Comparison of ENCODE assay signal across 15 cellular contexts in the genomic region with DNA sequence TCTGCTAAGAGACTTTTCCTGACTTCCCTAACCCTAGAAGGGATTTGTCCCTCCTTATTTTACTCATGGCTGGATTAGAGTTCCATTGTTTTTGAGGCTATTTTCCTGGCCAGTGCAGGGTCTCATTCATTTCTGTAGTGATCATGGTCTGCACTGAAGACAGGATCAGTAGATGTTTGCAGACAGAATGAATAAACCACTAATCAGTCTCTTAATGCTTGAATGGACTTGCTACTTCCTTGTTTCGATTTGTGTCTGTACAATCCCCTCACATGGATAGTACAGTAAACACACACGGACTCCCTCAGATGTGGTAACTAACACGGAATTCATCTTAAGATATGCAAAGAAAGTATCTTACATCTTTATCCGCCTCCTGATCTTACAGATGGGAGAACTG.
DNase-seq lines count a peak whose midpoint lies in the region; ATAC-seq and TF ChIP-seq lines count a peak whose summit lies in the region.
"Had no signal": no experiment of that assay in that cellular context is flagged by ENCODE, and none has a peak within 500 bp of the region (broad histone marks: within the 10 kb centered on the region; RNA-seq: fewer than 3 reads in every experiment).

No MANE protein-coding gene starts in this region.

- POLR2A ChIA-PET in CD4-positive, alpha-beta T cell (lab: Charles Lee) = no interaction called here

- no peaks in the 10 kb centered on the region for H3K9me3 ChIP-seq in CD4-positive, alpha-beta T cell (ENCODE audit: control insufficient read depth, low read length)

- intact Hi-C loops in CD4-positive, alpha-beta T cell (cut with DNase I, micrococcal nuclease) = no loop called here
- intact Hi-C loops in natural killer cell (cut with micrococcal nuclease) = no loop called here

- H3K27me3 Mint-ChIP-seq in CD4-positive, alpha-beta T cell = peaks cover 50% of the 10 kb centered on the region
- peaks cover 21 to 41% of the 10 kb centered on the region in 2 donors for H3K27me3 Mint-ChIP-seq in natural killer cell (ENCODE audit: low read depth in 2 of 2)

- no peaks in the 10 kb centered on the region for H3K36me3 Mint-ChIP-seq in CD4-positive, alpha-beta T cell (ENCODE audit: low read depth)
- no peaks in the 10 kb centered on the region for H3K36me3 Mint-ChIP-seq in natural killer cell

- H3K27me3 ChIP-seq in CD4-positive, alpha-beta T cell (ENCODE audit: control insufficient read depth, insufficient read depth, low read length) = peaks cover 18% of the 10 kb centered on the region

- CTCF ChIA-PET in CD4-positive, alpha-beta T cell (lab: Charles Lee) = no interaction called here

- TF ChIP-seq CTCF in CD4-positive, alpha-beta T cell (IDR thresholded peaks at IDR 0.05) = no peak
- TF ChIP-seq CTCF in natural killer cell (IDR thresholded peaks at IDR 0.05) = no peak

- peaks cover 1% of the 10 kb centered on the region for H3K9me3 Mint-ChIP-seq in CD4-positive, alpha-beta T cell
- peaks cover 0 to 5% of the 10 kb centered on the region in 2 donors for H3K9me3 Mint-ChIP-seq in natural killer cell
- H3K9me3 Mint-ChIP-seq: H9 had no signal

- peak; percentile 23 for DNase-seq in kidney tubule cell (ENCODE audit: low spot score)
- DNase-seq in CD4-positive, alpha-beta T cell = no peak
- no peak for DNase-seq in activated T-cell treated with anti-CD3 and anti-CD28 coated beads for 4 hours
- DNase-seq in Ammon's horn (ENCODE audit: low spot score) = no peak
- DNase-seq in natural killer cell = no peak
- DNase-seq: NCI-H1417 treated with DMSO at 0.1 percent for 48 hours, retina, substantia nigra had no signal

- ATAC-seq in GM18519 (IDR thresholded peaks at IDR 0.05; ENCODE audit: low FRiP score, unreplicated experiment) = peak; percentile 85
- ATAC-seq in GM21447 (IDR thresholded peaks at IDR 0.05; ENCODE audit: unreplicated experiment) = peak; percentile 68
- ATAC-seq in HG03159 (IDR thresholded peaks at IDR 0.05; ENCODE audit: unreplicated experiment) = peak; percentile 85
- no peak for ATAC-seq in CD4-positive, alpha-beta T cell (ENCODE audit: poor library complexity)
- no peak for ATAC-seq in natural killer cell

- H3K27ac Mint-ChIP-seq in CD4-positive, alpha-beta T cell = no peak overlapping the region
- no peak overlapping the region for H3K27ac Mint-ChIP-seq in natural killer cell
- H3K27ac Mint-ChIP-seq: activated CD4-positive, alpha-beta T cell treated with anti-CD3 and anti-CD28 coated beads for 36 hours; activated T-cell treated with anti-CD3 and anti-CD28 coated beads, Interleukin-2, amount 50 U/mL, for 72 hours; dendritic cell treated with granulocyte-macrophage colony-stimulating factor and Interleukin-4, amounts not matched to agents 40 ng/mL and 50 ng/mL, for 4 days; H9 had no signal

- no peak overlapping the region for H3K27ac ChIP-seq in CD4-positive, alpha-beta T cell (ENCODE audit: low read depth, low read length)

- H3K4me1 Mint-ChIP-seq in CD4-positive, alpha-beta T cell (ENCODE audit: low read depth) = no peaks in the 10 kb centered on the region
- H3K4me1 Mint-ChIP-seq in natural killer cell = peaks cover 7 to 12% of the 10 kb centered on the region in 2 donors

- H3K4me3 Mint-ChIP-seq in CD4-positive, alpha-beta T cell = no peak overlapping the region
- no peak overlapping the region for H3K4me3 Mint-ChIP-seq in natural killer cell
- H3K4me3 Mint-ChIP-seq: activated CD4-positive, alpha-beta T cell treated with anti-CD3 and anti-CD28 coated beads for 36 hours; activated T-cell treated with anti-CD3 and anti-CD28 coated beads, Interleukin-2, amount 50 U/mL, for 72 hours; dendritic cell treated with granulocyte-macrophage colony-stimulating factor and Interleukin-4, amounts not matched to agents 40 ng/mL and 50 ng/mL, for 4 days; H9 had no signal

Comparison
In these comparisons a context has a peak if more than half of its experiments do, and no peak if none do; other contexts are left out.
1. ATAC-seq: peak in GM18519 (single experiment), GM21447 (single experiment) and HG03159 (single experiment); none in CD4-positive, alpha-beta T cell (single experiment) and natural killer cell (0 of 3).